12 cellular contexts compared by ENCODE assay signal in the genomic region with DNA sequence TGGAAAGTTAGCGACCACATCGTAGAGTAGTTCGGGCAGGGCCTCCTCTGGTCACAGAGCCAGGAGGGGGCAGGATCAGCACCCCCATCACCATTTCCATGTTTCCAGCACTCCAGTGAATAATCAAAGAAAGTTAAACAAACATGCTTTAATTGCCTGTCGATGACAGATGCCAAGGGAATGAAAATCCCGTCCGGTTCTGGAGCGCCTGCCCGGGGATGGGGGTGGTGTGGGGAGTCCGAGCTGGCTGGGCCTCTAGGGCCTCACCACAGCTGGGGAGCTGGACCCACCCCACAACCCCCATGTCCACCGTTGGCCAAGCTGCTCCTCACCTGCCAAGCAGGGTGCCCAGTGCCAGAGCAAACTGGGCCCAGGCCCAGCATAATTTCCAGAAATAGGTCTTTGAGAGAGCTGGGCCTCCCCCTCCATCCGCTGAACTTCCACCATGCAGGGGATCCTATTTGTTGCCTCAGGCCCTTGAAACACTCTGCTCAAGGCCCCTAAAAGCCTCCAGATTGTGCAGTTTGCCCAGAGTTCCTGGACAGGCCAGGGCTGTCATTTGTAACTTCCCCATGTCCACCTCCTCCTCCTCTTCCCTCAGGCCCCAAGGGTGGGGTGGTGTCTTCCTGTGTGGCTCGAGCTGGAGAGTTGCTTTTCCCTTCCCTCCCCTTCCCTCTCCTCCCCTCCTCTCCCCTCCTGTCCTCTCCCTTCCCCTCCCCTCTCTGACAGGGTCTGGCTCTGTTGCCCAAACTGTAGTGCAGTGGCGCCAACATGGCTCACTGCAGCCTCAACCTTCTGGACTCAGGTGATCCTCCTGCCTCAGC.
DNase-seq lines count a peak whose midpoint lies in the region; ATAC-seq and TF ChIP-seq lines count a peak whose summit lies in the region.
"Had no signal": no experiment of that assay in that cellular context is flagged by ENCODE, and none has a peak within 500 bp of the region (broad histone marks: within the 10 kb centered on the region; RNA-seq: fewer than 3 reads in every experiment).

No MANE protein-coding gene starts in this region.

- ATAC-seq in HG03432 (IDR thresholded peaks at IDR 0.05; ENCODE audit: unreplicated experiment), result no peak
- ATAC-seq in GM21529 (IDR thresholded peaks at IDR 0.05; ENCODE audit: unreplicated experiment), result no peak

- 27% methylated on average over 12 of the region's 13 CpGs for WGBS in prostate gland

- TF ChIP-seq POLR2A in prostate gland (IDR thresholded peaks at IDR 0.05) (no peak), vagina (IDR thresholded peaks at IDR 0.05) (no peak)

- DNase-seq in ELR (ENCODE audit: low read depth), result peak; percentile 55
- DNase-seq in T1000 (lab: John Stamatoyannopoulos, UW), result peak; percentile 23
- DNase-seq in head of caudate nucleus, result peak in 36 of 42 donors; percentile 6 to 77 (median 38)
- peak; percentile 20 for DNase-seq in prostate gland (ENCODE audit: low spot score)
- no peak for DNase-seq in vagina (ENCODE audit: extremely low spot score in 2 of 2)
- no peak for DNase-seq in DMS153 (lab: John Stamatoyannopoulos, UW)
- DNase-seq: Calu3, T-helper 9 cell had no signal

- TF ChIP-seq CTCF in prostate gland (IDR thresholded peaks at IDR 0.05), result no peak
- TF ChIP-seq CTCF in vagina (IDR thresholded peaks at IDR 0.05), result no peak

- H3K27me3 ChIP-seq in prostate gland (replicated peaks; ENCODE audit: insufficient read depth), result no peaks in the 10 kb centered on the region
- H3K27me3 ChIP-seq in vagina, result no peaks in the 10 kb centered on the region
- H3K27me3 ChIP-seq: esophagus muscularis mucosa had no signal

- no peaks in the 10 kb centered on the region for H3K9me3 ChIP-seq in prostate gland
- H3K9me3 ChIP-seq in vagina, result peaks cover 6% of the 10 kb centered on the region

- H3K27ac ChIP-seq in prostate gland (no peak overlapping the region), vagina (no peak overlapping the region)
- H3K27ac ChIP-seq: esophagus muscularis mucosa, parathyroid adenoma had no signal

- H3K36me3 ChIP-seq in prostate gland (no peaks in the 10 kb centered on the region), vagina (no peaks in the 10 kb centered on the region)
- H3K36me3 ChIP-seq: esophagus muscularis mucosa had no signal

- H3K4me3 ChIP-seq in prostate gland (no peak overlapping the region), vagina (no peak overlapping the region)
- H3K4me3 ChIP-seq: esophagus muscularis mucosa had no signal

- H3K4me1 ChIP-seq in prostate gland (replicated peaks), result peaks cover 7% of the 10 kb centered on the region
- no peaks in the 10 kb centered on the region for H3K4me1 ChIP-seq in vagina
- H3K4me1 ChIP-seq: parathyroid adenoma had no signal

- intact Hi-C loops in head of caudate nucleus (cut with DNase I) (no loop called here), prostate gland (cut with DNase I) (no loop called here), vagina (cut with DNase I) (no loop called here)

Comparison
In these comparisons a context has a peak if more than half of its experiments do, and no peak if none do; other contexts are left out.
1. DNase-seq: peak in ELR (single experiment), T1000 (single experiment), head of caudate nucleus (36 of 42) and prostate gland (single experiment); none in vagina (0 of 2) and DMS153 (single experiment).